In genomic region chr3:97763586-97764148, GRCh38 we compare ENCODE assay signal across 8 cellular contexts. TPM values are rescaled to one million over a fixed set of nuclear protein-coding genes. Genes with fewer than 3 reads are reported as not detected.
DNase-seq lines count a peak whose midpoint lies in the region; ATAC-seq and TF ChIP-seq lines count a peak whose summit lies in the region.

No MANE protein-coding gene starts in this region.

- peak overlapping the region; percentile 87 to 95 for H3K4me3 ChIP-seq in SK-N-SH (ENCODE audit: low read depth in 2 of 2, low read length in 1 of 2)
- H3K4me3 ChIP-seq in hepatocyte, result peak overlapping the region; percentile 76

- no peaks in the 10 kb centered on the region for H3F3A ChIP-seq in SK-N-SH (replicated peaks; ENCODE audit: insufficient read depth)

- no peaks in the 10 kb centered on the region for H3K9me3 Mint-ChIP-seq in stimulated activated memory B cell treated with anti-CD40 and anti-IgM and Interleukin-4, amounts not matched to agents 10 μg/mL and 1 μg/mL and 100 μg/mL, for 72 hours

- H3K4me2 ChIP-seq in SK-N-SH (peak overlapping the region; percentile 71), hepatocyte (peak overlapping the region; percentile 79)

- POLR2A ChIA-PET in SK-N-SH (lab: Yijun Ruan, JAX), result interaction anchor here (1.0 to 1.5 kb wide), 2 partner anchors 14 to 208 kb away, joined by 4 to 5 read pairs; no protein-coding TSS in a partner anchor

- ATAC-seq in SK-N-SH treated with all-trans-retinoic acid at 6 μM for 48 hours (no peak), T-helper 17 cell (no peak)
- ATAC-seq in stimulated activated memory B cell treated with anti-CD40 and anti-IgM and Interleukin-4, amounts not matched to agents 10 μg/mL and 1 μg/mL and 100 μg/mL, for 72 hours, result no peak

- WGBS in SK-N-SH (ENCODE audit: low lambda C conversion rate), result 55% methylated on average over 11 of the region's 11 CpGs
- WGBS in hepatocyte (ENCODE audit: low lambda C conversion rate, missing lambda C conversion rate), result 28% methylated on average over 11 of the region's 11 CpGs

- DNase-seq in SK-N-SH, result peak; percentile 10
- no peak for DNase-seq in T-helper 17 cell
- no peak for DNase-seq in hepatocyte (ENCODE audit: low spot score)
- DNase-seq in GM10266 (ENCODE audit: extremely low spot score), result no peak
- DNase-seq in NCI-H1694 (lab: John Stamatoyannopoulos, UW), result no peak
- no peak for DNase-seq in GM20000 (ENCODE audit: low spot score)

- peaks cover 20% of the 10 kb centered on the region for H3K4me1 Mint-ChIP-seq in T-helper 17 cell
- peaks cover 22% of the 10 kb centered on the region for H3K4me1 Mint-ChIP-seq in stimulated activated memory B cell treated with anti-CD40 and anti-IgM and Interleukin-4, amounts not matched to agents 10 μg/mL and 1 μg/mL and 100 μg/mL, for 72 hours

- TF ChIP-seq CTCF in SK-N-SH (IDR thresholded peaks at IDR 0.05) (no peak), hepatocyte (IDR thresholded peaks at IDR 0.05; ENCODE audit: poor library complexity) (no peak), GM10266 (IDR thresholded peaks at IDR 0.05; ENCODE audit: control insufficient read depth, insufficient read depth, low read depth, missing control alignments) (no peak), GM20000 (IDR thresholded peaks at IDR 0.05; ENCODE audit: extremely low read depth, missing control alignments) (no peak)

- H3K9ac ChIP-seq in SK-N-SH, result peak overlapping the region; percentile 60

- H3K27ac ChIP-seq in SK-N-SH (ENCODE audit: low read depth in 2 of 2, low read length in 1 of 2) (peak overlapping the region; percentile 81 to 99; a peak in 3 of 4 replicates), hepatocyte (peak overlapping the region; percentile 81)

- no peaks in the 10 kb centered on the region for H3K9me3 ChIP-seq in SK-N-SH
- no peaks in the 10 kb centered on the region for H3K9me3 ChIP-seq in T-helper 17 cell (ENCODE audit: control insufficient read depth, low read length, poor library complexity, severe bottlenecking)
- no peaks in the 10 kb centered on the region for H3K9me3 ChIP-seq in hepatocyte (ENCODE audit: low read depth)

- H2AFZ ChIP-seq in SK-N-SH (ENCODE audit: low read depth), result peak overlapping the region; percentile 97
- H2AFZ ChIP-seq in hepatocyte, result peak overlapping the region; percentile 92

- H3K79me2 ChIP-seq in SK-N-SH (ENCODE audit: insufficient read depth) (peaks cover 3% of the 10 kb centered on the region), hepatocyte (peaks cover 18% of the 10 kb centered on the region)

- peaks cover 2% of the 10 kb centered on the region for H3K36me3 Mint-ChIP-seq in T-helper 17 cell (ENCODE audit: low read depth)
- H3K36me3 Mint-ChIP-seq in stimulated activated memory B cell treated with anti-CD40 and anti-IgM and Interleukin-4, amounts not matched to agents 10 μg/mL and 1 μg/mL and 100 μg/mL, for 72 hours, result no peaks in the 10 kb centered on the region

- H3K9me2 ChIP-seq in SK-N-SH, result no peaks in the 10 kb centered on the region
- H3K9me2 ChIP-seq in hepatocyte (replicated peaks; ENCODE audit: insufficient read depth), result no peaks in the 10 kb centered on the region

- no peak for TF ChIP-seq RAD21 in SK-N-SH (IDR thresholded peaks at IDR 0.05; ENCODE audit: low read length)

- TF ChIP-seq EP300 in SK-N-SH (IDR thresholded peaks at IDR 0.05; ENCODE audit: borderline replicate concordance in 1 of 2, low read depth in 1 of 2, low read length in 1 of 2), result no peak

- CTCF ChIA-PET in SK-N-SH (lab: Yijun Ruan, JAX), result interaction anchor here (1.5 to 1.8 kb wide), 3 partner anchors 203 to 901 kb away, joined by 4 to 5 read pairs (median 5); no protein-coding TSS in a partner anchor

- H3K36me3 ChIP-seq in SK-N-SH (replicated peaks in 1 of 2; ENCODE audit: control insufficient read depth in 1 of 2, insufficient read depth in 2 of 2, low read length in 1 of 2), result peaks cover 0 to 5% of the 10 kb centered on the region in 2 experiments
- H3K36me3 ChIP-seq in hepatocyte (replicated peaks; ENCODE audit: insufficient read depth, low read depth), result no peaks in the 10 kb centered on the region

- peak overlapping the region; percentile 95 for H3K4me3 Mint-ChIP-seq in T-helper 17 cell
- H3K4me3 Mint-ChIP-seq in stimulated activated memory B cell treated with anti-CD40 and anti-IgM and Interleukin-4, amounts not matched to agents 10 μg/mL and 1 μg/mL and 100 μg/mL, for 72 hours, result peak overlapping the region; percentile 95

- H3K27me3 ChIP-seq in SK-N-SH (ENCODE audit: insufficient read depth), result no peaks in the 10 kb centered on the region
- no peaks in the 10 kb centered on the region for H3K27me3 ChIP-seq in hepatocyte

- H4K20me1 ChIP-seq in SK-N-SH (ENCODE audit: insufficient read depth), result no peaks in the 10 kb centered on the region
- H4K20me1 ChIP-seq in hepatocyte (ENCODE audit: insufficient read depth, poor library complexity, severe bottlenecking), result no peaks in the 10 kb centered on the region

- peaks cover 0 to 10% of the 10 kb centered on the region in 2 experiments; a peak in 3 of 4 replicates for H3K4me1 ChIP-seq in SK-N-SH (ENCODE audit: control insufficient read depth in 1 of 2, insufficient read depth in 2 of 2, low read depth in 1 of 2, low read length in 1 of 2)
- H3K4me1 ChIP-seq in hepatocyte (ENCODE audit: insufficient read depth), result peaks cover 3% of the 10 kb centered on the region

- peaks cover 8% of the 10 kb centered on the region for H3K27me3 Mint-ChIP-seq in T-helper 17 cell
- no peaks in the 10 kb centered on the region for H3K27me3 Mint-ChIP-seq in stimulated activated memory B cell treated with anti-CD40 and anti-IgM and Interleukin-4, amounts not matched to agents 10 μg/mL and 1 μg/mL and 100 μg/mL, for 72 hours

- peak overlapping the region; percentile 94 for H3K27ac Mint-ChIP-seq in T-helper 17 cell
- peak overlapping the region; percentile 87 for H3K27ac Mint-ChIP-seq in stimulated activated memory B cell treated with anti-CD40 and anti-IgM and Interleukin-4, amounts not matched to agents 10 μg/mL and 1 μg/mL and 100 μg/mL, for 72 hours

TF ChIP-seq in SK-N-SH, 30 proteins besides CTCF, POLR2A, EP300 and RAD21 (continues in another document):
- TF ChIP-seq ELF1 (IDR thresholded peaks at IDR 0.05), result no peak
- TF ChIP-seq GATA2 (CRISPR knock-in tag; IDR thresholded peaks at IDR 0.05), result no peak
- no peak for TF ChIP-seq GABPA (IDR thresholded peaks at IDR 0.05; ENCODE audit: low read depth)
- TF ChIP-seq EZH2phosphoT487 (IDR thresholded peaks at IDR 0.05; ENCODE audit: borderline replicate concordance, low read depth), result no peak
- TF ChIP-seq MAX (IDR thresholded peaks at IDR 0.05; ENCODE audit: low read depth), result no peak
- no peak for TF ChIP-seq RXRA (IDR thresholded peaks at IDR 0.05; ENCODE audit: borderline replicate concordance, low read depth)
- TF ChIP-seq FOSL2 (IDR thresholded peaks at IDR 0.05; ENCODE audit: borderline replicate concordance, low read depth), result no peak

TF ChIP-seq in SK-N-SH treated with all-trans-retinoic acid at 6 μM for 48 hours, 23 proteins besides CTCF, POLR2A, EP300 and RAD21:
- TF ChIP-seq RARB (CRISPR knock-in tag; IDR thresholded peaks at IDR 0.05), result no peak

RNA-seq across cellular contexts. Expression of gene ARL6, which starts 0.9 kb away (rescaled TPM):
- polyA plus RNA-seq in SK-N-SH (2012; rRNA removed), result 2.6 and 5.1 TPM in 2 replicates
- polyA plus RNA-seq in SK-N-SH (2012; cell fraction: cytosol; rRNA removed), result 5.1 and 5.4 TPM in 2 replicates
- 1.6 and 3.7 TPM in 2 replicates for polyA plus RNA-seq in SK-N-SH (2012; cell fraction: nucleus; rRNA removed)
- total RNA-seq in T-helper 17 cell, result 1 to 10 TPM; 2.2 to 3.4 TPM
- 8.1 and 8.5 TPM in 2 replicates for total RNA-seq in hepatocyte
- polyA plus RNA-seq in hepatocyte, result 3.0 and 4.0 TPM in 2 replicates

RNA-seq across cellular contexts. Expression of gene CRYBG3, which starts 58.1 kb away (rescaled TPM):
- 2.4 and 2.8 TPM in 2 replicates for polyA plus RNA-seq in SK-N-SH (2012; rRNA removed)
- polyA plus RNA-seq in SK-N-SH (2012; cell fraction: cytosol; rRNA removed), result 2.7 TPM in 2 replicates
- 4.8 and 10.2 TPM in 2 replicates for polyA plus RNA-seq in SK-N-SH (2012; cell fraction: nucleus; rRNA removed)
- 1 to 10 TPM; 6.4 to 6.5 TPM for total RNA-seq in T-helper 17 cell
- total RNA-seq in hepatocyte, result 11.5 and 13.2 TPM in 2 replicates
- polyA plus RNA-seq in hepatocyte, result 1.6 and 1.7 TPM in 2 replicates
